25 cellular contexts compared by ENCODE assay signal in the genomic region with DNA sequence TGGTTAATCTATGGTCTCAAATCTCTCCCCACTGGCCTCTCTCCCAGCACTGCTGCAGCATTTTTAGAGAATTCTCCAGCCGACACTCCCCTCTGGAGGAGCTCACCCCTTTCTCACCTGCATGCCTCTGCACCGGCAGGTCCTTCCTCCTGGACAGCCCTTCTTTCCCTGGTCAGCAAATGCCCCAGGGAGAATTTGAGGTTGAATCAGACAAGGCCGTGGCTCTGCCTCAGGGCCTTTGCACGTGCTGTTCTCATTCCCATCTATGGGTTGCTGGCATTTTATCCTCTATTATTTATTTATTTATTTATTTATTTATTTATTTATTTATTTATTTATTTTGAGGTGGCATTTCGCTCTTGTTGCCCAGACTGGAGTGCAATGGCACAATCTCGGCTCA. TPM values are rescaled to one million over a fixed set of nuclear protein-coding genes. Genes with fewer than 3 reads are reported as not detected.
A peak's percentile ranks its signal among the peaks of the same experiment; 100 is the strongest.
DNase-seq lines count a peak whose midpoint lies in the region; ATAC-seq, FAIRE-seq and TF ChIP-seq lines count a peak whose summit lies in the region.
"Had no signal": no experiment of that assay in that cellular context is flagged by ENCODE, and none has a peak within 500 bp of the region (broad histone marks: within the 10 kb centered on the region; RNA-seq: fewer than 3 reads in every experiment).

No MANE protein-coding gene starts in this region.

- H3K27me3 ChIP-seq in DOHH2 (ENCODE audit: control insufficient read depth, low read length) (no peaks in the 10 kb centered on the region), K562 (ENCODE audit: control insufficient read depth in 2 of 2, insufficient read depth in 2 of 2, low read length in 2 of 2) (no peaks in the 10 kb centered on the region; a peak in 1 of 5 replicates)
- H3K27me3 ChIP-seq: esophagus muscularis mucosa, right atrium auricular region, testis had no signal

- H3K27ac Mint-ChIP-seq in CD14-positive monocyte: no peak overlapping the region
- H3K27ac Mint-ChIP-seq in osteocyte (ENCODE audit: unreplicated experiment): no peak overlapping the region

- 0 out of 2 replicates have a peak overlapping the region, but pooled peaks have one; percentile 86 for H3K4me3 ChIP-seq in DOHH2 (ENCODE audit: low read length)
- H3K4me3 ChIP-seq in K562: no peak overlapping the region
- H3K4me3 ChIP-seq: esophagus muscularis mucosa, mucosa of descending colon, right atrium auricular region, testis had no signal

- H3K27ac ChIP-seq in DOHH2 (ENCODE audit: low read depth, low read length) (no peak overlapping the region), K562 (ENCODE audit: extremely low read depth, low read depth, low read length) (no peak overlapping the region)

- no peak for TF ChIP-seq RAD21 in K562 (CRISPR knock-in tag; conservative IDR thresholded peaks at IDR 0.05 in 1 of 2, IDR thresholded peaks at IDR 0.05 in 1 of 2)

- CTCF ChIA-PET in K562 (lab: Yijun Ruan, JAX; ENCODE audit: low intra/inter-chr PET ratio): no interaction called here

- no peak overlapping the region for H3K9ac ChIP-seq in K562 (ENCODE audit: insufficient read depth in 1 of 2, low read depth in 2 of 2, low read length in 2 of 2)

- 66% methylated on average over 6 of the region's 6 CpGs for WGBS in K562 (ENCODE audit: insufficient coverage, low coverage, missing lambda C conversion rate)

- no peak for TF ChIP-seq EP300 in K562 (IDR thresholded peaks at IDR 0.05; ENCODE audit: low read length)

- peak overlapping the region; percentile 31 to 78 for H3K4me3 Mint-ChIP-seq in CD14-positive monocyte
- H3K4me3 Mint-ChIP-seq in osteocyte (ENCODE audit: unreplicated experiment): peak overlapping the region; percentile 45

- H3K9me3 Mint-ChIP-seq in CD14-positive monocyte (peaks cover 0 to 14% (median 9%) of the 10 kb centered on the region in 7 donors), osteocyte (ENCODE audit: unreplicated experiment) (no peaks in the 10 kb centered on the region)

- H2AFZ ChIP-seq in K562 (ENCODE audit: low read depth, low read length): no peak overlapping the region

- peaks cover 44% of the 10 kb centered on the region for H3K4me1 ChIP-seq in DOHH2 (ENCODE audit: control insufficient read depth, low read length)
- H3K4me1 ChIP-seq in K562 (replicated peaks in 1 of 2; ENCODE audit: control insufficient read depth in 2 of 2, insufficient read depth in 2 of 2, low read length in 2 of 2): peaks cover 5 to 26% of the 10 kb centered on the region in 2 experiments; a peak in 3 of 5 replicates

- POLR2A ChIA-PET in K562 (lab: Yijun Ruan, JAX): interaction anchor here (0.6 to 0.7 kb wide), 2 partner anchors 10 to 81 kb away, joined by 3 read pairs; no protein-coding TSS in a partner anchor

- no peaks in the 10 kb centered on the region for H4K20me1 ChIP-seq in DOHH2 (ENCODE audit: control insufficient read depth, insufficient read depth, low read depth, low read length)
- H4K20me1 ChIP-seq in K562 (replicated peaks; ENCODE audit: control insufficient read depth, insufficient read depth, low read length): 0 out of 2 replicates have a peak, but pooled peaks cover 3% of the 10 kb centered on the region

- in situ Hi-C loops in K562 (cut with MboI): no loop called here

- H3K27me3 Mint-ChIP-seq in CD14-positive monocyte (ENCODE audit: low read depth in 3 of 3): peaks cover 61 to 87% (median 78%) of the 10 kb centered on the region in 3 donors
- no peaks in the 10 kb centered on the region for H3K27me3 Mint-ChIP-seq in osteocyte (ENCODE audit: unreplicated experiment)

- no peaks in the 10 kb centered on the region for H3K9me1 ChIP-seq in K562 (ENCODE audit: control insufficient read depth, insufficient read depth, low read length)

- H3K79me2 ChIP-seq in DOHH2 (ENCODE audit: control insufficient read depth, low read length) (peaks cover 4% of the 10 kb centered on the region), K562 (ENCODE audit: control insufficient read depth, insufficient read depth, low read length) (no peaks in the 10 kb centered on the region)

- H3K4me1 Mint-ChIP-seq in CD14-positive monocyte (peaks cover 2% of the 10 kb centered on the region), osteocyte (ENCODE audit: unreplicated experiment) (peaks cover 32% of the 10 kb centered on the region)

- H3K9me2 ChIP-seq in DOHH2 (replicated peaks; ENCODE audit: control insufficient read depth, low read length): no peaks in the 10 kb centered on the region

- H3K36me3 Mint-ChIP-seq in CD14-positive monocyte (no peaks in the 10 kb centered on the region), osteocyte (ENCODE audit: unreplicated experiment) (no peaks in the 10 kb centered on the region)

- FAIRE-seq in K562 (lab: Jason Lieb, UNC): no peak
- FAIRE-seq: H1 had no signal

- no peak for ATAC-seq in K562
- no peak for ATAC-seq in GM19395 (IDR thresholded peaks at IDR 0.05; ENCODE audit: unreplicated experiment)

- DNase-seq in CD14-positive monocyte (ENCODE audit: low spot score) (no peak), K562 (ENCODE audit: extremely low read depth in 1 of 4, low spot score in 3 of 4) (no peak), osteocyte (ENCODE audit: extremely low spot score, unreplicated experiment) (no peak), SIG-M5 treated with dmso at 0.1 percent for 504 hours (lab: John Stamatoyannopoulos, UW; ENCODE audit: unreplicated experiment) (no peak)
- no peak for DNase-seq in activated CD4-positive, alpha-beta T cell treated with anti-CD3 and anti-CD28 coated beads, Interleukin-2, amount 50 U/mL, for 4 hours
- DNase-seq: activated CD8-positive, alpha-beta memory T cell treated with anti-CD3 and anti-CD28 coated beads, Interleukin-2, amount 50 U/mL, for 4 hours; activated effector memory CD4-positive, alpha-beta T cell treated with Interleukin-2 at 50 U/mL for 16 hours; AML-193; central memory CD4-positive, alpha-beta T cell; NCI-H1436 treated with DMSO at 0.1 percent for 48 hours; NCI-H82; OCI-M1; T1000; testis had no signal

- H3F3A ChIP-seq in DOHH2 (ENCODE audit: control insufficient read depth, insufficient read depth): peaks cover 5% of the 10 kb centered on the region; the same call in 1 of the 2 replicates

- H3K4me2 ChIP-seq in DOHH2 (ENCODE audit: low read length) (peak overlapping the region; percentile 96; the same call in 1 of the 2 replicates), K562 (ENCODE audit: insufficient read depth, low read length) (no peak overlapping the region)

- no TSS peak for BruUV-seq in K562 (replicated peaks; lab: Mats Ljungman, UMichigan)

- intact Hi-C loops in CD14-positive monocyte (cut with micrococcal nuclease): no loop called here
- intact Hi-C loops in K562 (cut with micrococcal nuclease): no loop called here

- TF ChIP-seq CTCF in CD14-positive monocyte (IDR thresholded peaks at IDR 0.05) (no peak), DOHH2 (IDR thresholded peaks at IDR 0.05; ENCODE audit: low read depth, low read length, poor library complexity, severe bottlenecking) (no peak), K562 (IDR thresholded peaks at IDR 0.05 in 2 of 3, conservative IDR thresholded peaks at IDR 0.05 in 1 of 3; ENCODE audit: insufficient read depth in 2 of 3, low read depth in 1 of 3, low read length in 3 of 3) (no peak), osteocyte (IDR thresholded peaks at IDR 0.05) (no peak)

- H3K9me3 ChIP-seq in DOHH2 (ENCODE audit: control insufficient read depth, insufficient read depth, low read length) (no peaks in the 10 kb centered on the region), K562 (replicated peaks; ENCODE audit: control insufficient read depth, insufficient read depth, low read depth, low read length) (no peaks in the 10 kb centered on the region)
- H3K9me3 ChIP-seq: esophagus muscularis mucosa, mucosa of descending colon, right atrium auricular region, testis had no signal

- TF ChIP-seq POLR2A in K562 (conservative IDR thresholded peaks at IDR 0.05): no peak

- H3K36me3 ChIP-seq in DOHH2 (ENCODE audit: control insufficient read depth, low read length) (no peaks in the 10 kb centered on the region), K562 (ENCODE audit: control insufficient read depth, insufficient read depth, low read length) (no peaks in the 10 kb centered on the region)
- H3K36me3 ChIP-seq: esophagus muscularis mucosa, right atrium auricular region had no signal

RNA-seq across cellular contexts. Expression of a gene that starts 1.4 kb away (rescaled TPM):
- polyA plus RNA-seq in CD14-positive monocyte: under 1 TPM; 0.03 to 0.18 TPM
- total RNA-seq in K562 (2011; cell fraction: chromatin; rRNA removed; ENCODE audit: low replicate concordance): 79.9 and 184 TPM in 2 replicates
- total RNA-seq in K562 (2011; cell fraction: nucleolus; rRNA removed): 88.2 and 89.2 TPM in 2 replicates
- total RNA-seq in K562 (2011; cell fraction: nucleoplasm; rRNA removed): 65.6 and 76.9 TPM in 2 replicates
- total RNA-seq in K562 (2014; rRNA removed): 3.8 and 5.7 TPM in 2 replicates
- total RNA-seq in K562 (2014; rRNA removed; fragmentation: Illumina TruSeq; extraction: Trizol): 2.0 and 2.4 TPM in 2 replicates
- total RNA-seq in K562 (2015; rRNA removed; fragmentation: Illumina TruSeq; extraction: Trizol): 1.9 and 2.3 TPM in 2 replicates
- 19.3 and 20.2 TPM in 2 replicates for total RNA-seq in K562 (2021)
- polyA plus RNA-seq in K562 (2011; rRNA removed): 7.0 and 14.5 TPM in 2 replicates
- 8.0 and 14.5 TPM in 2 replicates for polyA plus RNA-seq in K562 (2011; cell fraction: cytosol; rRNA removed)
- 78.6 and 79.9 TPM in 2 replicates for polyA plus RNA-seq in K562 (2011; cell fraction: nucleus; rRNA removed)
- polyA plus RNA-seq in K562 (2012): 7.9 and 22.7 TPM in 2 replicates
- 4.4 and 7.3 TPM in 2 replicates for polyA plus RNA-seq in K562 (2014; fragmentation: Illumina TruSeq; extraction: Trizol)
- polyA plus RNA-seq in K562 (2014; fragmentation: Nextera tagmentation; extraction: Ambion mirVana): under 1 TPM; 0.35 to 0.46 TPM
- polyA plus RNA-seq in K562 (2014; rRNA removed): 10.0 and 11.8 TPM in 2 replicates
- 5.3 and 5.8 TPM in 2 replicates for polyA minus RNA-seq in K562 (2011; rRNA and poly(A)+ RNA removed)
- 8.8 and 17.8 TPM in 2 replicates for polyA minus RNA-seq in K562 (2011; cell fraction: cytosol; rRNA and poly(A)+ RNA removed)
- polyA minus RNA-seq in K562 (2011; cell fraction: nucleus; rRNA and poly(A)+ RNA removed): 15.8 and 20.2 TPM in 2 replicates
- 81.7 and 86.9 TPM in 2 replicates for total RNA-seq in osteocyte

RNA-seq across cellular contexts. Expression of a gene that starts 24.3 kb away (rescaled TPM):
- polyA plus RNA-seq in CD14-positive monocyte: not detected
- not detected in 2 replicates for total RNA-seq in K562 (2011; cell fraction: chromatin; rRNA removed; ENCODE audit: low replicate concordance)
- not detected in 2 replicates for total RNA-seq in K562 (2011; cell fraction: nucleolus; rRNA removed)
- total RNA-seq in K562 (2011; cell fraction: nucleoplasm; rRNA removed): not detected in 2 replicates
- total RNA-seq in K562 (2014; rRNA removed): not detected in 2 replicates
- not detected in 2 replicates for total RNA-seq in K562 (2014; rRNA removed; fragmentation: Illumina TruSeq; extraction: Trizol)
- not detected in 2 replicates for total RNA-seq in K562 (2015; rRNA removed; fragmentation: Illumina TruSeq; extraction: Trizol)
- not detected in 2 replicates for total RNA-seq in K562 (2021)
- polyA plus RNA-seq in K562 (2011; rRNA removed): not detected in 2 replicates
- polyA plus RNA-seq in K562 (2011; cell fraction: cytosol; rRNA removed): not detected in 2 replicates
- not detected in 2 replicates for polyA plus RNA-seq in K562 (2011; cell fraction: nucleus; rRNA removed)
- polyA plus RNA-seq in K562 (2012): not detected in 2 replicates
- polyA plus RNA-seq in K562 (2014; fragmentation: Illumina TruSeq; extraction: Trizol): not detected in 2 replicates
- not detected for polyA plus RNA-seq in K562 (2014; fragmentation: Nextera tagmentation; extraction: Ambion mirVana)
- polyA plus RNA-seq in K562 (2014; rRNA removed): not detected in 2 replicates
- not detected in 2 replicates for polyA minus RNA-seq in K562 (2011; rRNA and poly(A)+ RNA removed)
- polyA minus RNA-seq in K562 (2011; cell fraction: cytosol; rRNA and poly(A)+ RNA removed): not detected in 2 replicates
- polyA minus RNA-seq in K562 (2011; cell fraction: nucleus; rRNA and poly(A)+ RNA removed): not detected in 2 replicates
- not detected in 2 replicates for total RNA-seq in osteocyte
- total RNA-seq: G401, H1, M059J, mucosa of descending colon, SK-MEL-5, testis had no signal
- polyA plus RNA-seq: H1 had no signal

RNA-seq across cellular contexts. Expression of a gene that starts 32.2 kb away (rescaled TPM):
- polyA plus RNA-seq in CD14-positive monocyte (under 1 TPM in 1 of 2 donors, not detected in 1; 0.31 TPM), K562 (2011; rRNA removed) (not detected in 2 replicates), K562 (2014; fragmentation: Illumina TruSeq; extraction: Trizol) (not detected in 2 replicates), K562 (2014; fragmentation: Nextera tagmentation; extraction: Ambion mirVana) (not detected), K562 (2014; rRNA removed) (not detected in 2 replicates)
- not detected in 2 replicates for total RNA-seq in K562 (2011; cell fraction: chromatin; rRNA removed; ENCODE audit: low replicate concordance)
- total RNA-seq in K562 (2011; cell fraction: nucleolus; rRNA removed): not detected in 2 replicates
- not detected in 2 replicates for total RNA-seq in K562 (2011; cell fraction: nucleoplasm; rRNA removed)
- total RNA-seq in K562 (2014; rRNA removed) (not detected in 2 replicates), K562 (2014; rRNA removed; fragmentation: Illumina TruSeq; extraction: Trizol) (not detected in 2 replicates), K562 (2015; rRNA removed; fragmentation: Illumina TruSeq; extraction: Trizol) (not detected in 2 replicates), K562 (2021) (not detected in 2 replicates), osteocyte (not detected in 2 replicates)
- not detected in 2 replicates for polyA plus RNA-seq in K562 (2011; cell fraction: cytosol; rRNA removed)
- not detected in 2 replicates for polyA plus RNA-seq in K562 (2011; cell fraction: nucleus; rRNA removed)
- polyA plus RNA-seq in K562 (2012): not detected in 2 replicates
- polyA minus RNA-seq in K562 (2011; rRNA and poly(A)+ RNA removed): not detected in 2 replicates
- not detected in 2 replicates for polyA minus RNA-seq in K562 (2011; cell fraction: cytosol; rRNA and poly(A)+ RNA removed)
- not detected in 2 replicates for polyA minus RNA-seq in K562 (2011; cell fraction: nucleus; rRNA and poly(A)+ RNA removed)
- total RNA-seq: esophagus muscularis mucosa, G401, H1, left lobe of liver, M059J, mucosa of descending colon, omental fat pad, right atrium auricular region, SK-MEL-5 had no signal
- polyA plus RNA-seq: H1 had no signal
